ENCODE assay signal across 18 cellular contexts in genomic region chr4:159828687-159829086, GRCh38.
DNase-seq lines count a peak whose midpoint lies in the region; ATAC-seq and TF ChIP-seq lines count a peak whose summit lies in the region.
"Had no signal": no experiment of that assay in that cellular context is flagged by ENCODE, and none has a peak within 500 bp of the region (broad histone marks: within the 10 kb centered on the region; RNA-seq: fewer than 3 reads in every experiment).

No MANE protein-coding gene starts in this region.

- no peak overlapping the region for H3K27ac ChIP-seq in right cardiac atrium (ENCODE audit: low read length)
- no peak overlapping the region for H3K27ac ChIP-seq in effector memory CD4-positive, alpha-beta T cell (ENCODE audit: insufficient read depth, low read length, poor library complexity, severe bottlenecking)

- no peaks in the 10 kb centered on the region for H3K4me1 ChIP-seq in right cardiac atrium (ENCODE audit: control insufficient read depth, insufficient read depth, low read length)
- H3K4me1 ChIP-seq in effector memory CD4-positive, alpha-beta T cell (ENCODE audit: control insufficient read depth, insufficient read depth, low read length, poor library complexity, severe bottlenecking) = no peaks in the 10 kb centered on the region
- H3K4me1 ChIP-seq: BE2C had no signal

- peak overlapping the region; percentile 26 for H3K27ac Mint-ChIP-seq in nephron progenitor cell
- H3K27ac Mint-ChIP-seq: CD4-positive, CD25-positive, alpha-beta regulatory T cell; CD8-positive, alpha-beta memory T cell; H9 had no signal

- H3K4me3 ChIP-seq in right cardiac atrium (ENCODE audit: low read length) = no peak overlapping the region
- H3K4me3 ChIP-seq in effector memory CD4-positive, alpha-beta T cell (ENCODE audit: insufficient read depth, low read depth, low read length, poor library complexity, severe bottlenecking) = no peak overlapping the region
- H3K4me3 ChIP-seq: GM12878 had no signal

- intact Hi-C loops in right cardiac atrium (cut with DNase I) = no loop called here

- no peaks in the 10 kb centered on the region for H3K36me3 ChIP-seq in effector memory CD4-positive, alpha-beta T cell (ENCODE audit: control insufficient read depth, insufficient read depth, low read length)
- H3K36me3 ChIP-seq: BE2C had no signal

- H3K36me3 Mint-ChIP-seq in nephron progenitor cell (ENCODE audit: low read depth) = no peaks in the 10 kb centered on the region
- H3K36me3 Mint-ChIP-seq: CD4-positive, CD25-positive, alpha-beta regulatory T cell; CD8-positive, alpha-beta memory T cell had no signal

- TF ChIP-seq CTCF in nephron progenitor cell (IDR thresholded peaks at IDR 0.05) = no peak

- H3K9me3 Mint-ChIP-seq in nephron progenitor cell = no peaks in the 10 kb centered on the region
- H3K9me3 Mint-ChIP-seq: H9 had no signal

- DNase-seq in Kasumi-1 (lab: John Stamatoyannopoulos, UW) (peak; percentile 3 to 47), OCI-M1 (lab: John Stamatoyannopoulos, UW) (peak; percentile 32), left kidney (ENCODE audit: low read depth, low spot score) (peak; percentile 3), nephron progenitor cell (no peak), right cardiac atrium (no peak), NCI-H146 (lab: John Stamatoyannopoulos, UW) (no peak)
- no peak for DNase-seq in effector memory CD4-positive, alpha-beta T cell
- DNase-seq: ACHN; BE2C; C1 segment of cervical spinal cord; CD4-positive, CD25-positive, alpha-beta regulatory T cell; CD8-positive, alpha-beta memory T cell; COR-L47; DND-41; EL; H9 had no signal

- WGBS in right cardiac atrium = 52% methylated on average over 1 of the region's 1 CpG

- ATAC-seq in right cardiac atrium = no peak
- ATAC-seq: GM12878, HepG2 had no signal

- H3K27me3 Mint-ChIP-seq in nephron progenitor cell (ENCODE audit: low read depth, poor library complexity) = no peaks in the 10 kb centered on the region
- H3K27me3 Mint-ChIP-seq: CD4-positive, CD25-positive, alpha-beta regulatory T cell; CD8-positive, alpha-beta memory T cell had no signal

- H3K27me3 ChIP-seq in right cardiac atrium (ENCODE audit: control insufficient read depth, insufficient read depth) = no peaks in the 10 kb centered on the region
- H3K27me3 ChIP-seq in effector memory CD4-positive, alpha-beta T cell (replicated peaks; ENCODE audit: control insufficient read depth, insufficient read depth, low read length, poor library complexity, severe bottlenecking) = no peaks in the 10 kb centered on the region
- H3K27me3 ChIP-seq: BE2C had no signal

- H3K9me3 ChIP-seq in right cardiac atrium (ENCODE audit: control insufficient read depth, low read length) = no peaks in the 10 kb centered on the region
- H3K9me3 ChIP-seq in effector memory CD4-positive, alpha-beta T cell (ENCODE audit: control insufficient read depth, low read length) = no peaks in the 10 kb centered on the region
- H3K9me3 ChIP-seq: BE2C had no signal

- H3K4me3 Mint-ChIP-seq in nephron progenitor cell = no peak overlapping the region
- H3K4me3 Mint-ChIP-seq: CD4-positive, CD25-positive, alpha-beta regulatory T cell; CD8-positive, alpha-beta memory T cell; H9 had no signal

- peaks cover 22% of the 10 kb centered on the region for H3K4me1 Mint-ChIP-seq in nephron progenitor cell
- H3K4me1 Mint-ChIP-seq: CD4-positive, CD25-positive, alpha-beta regulatory T cell; CD8-positive, alpha-beta memory T cell; H9 had no signal

Comparison
In these comparisons a context has a peak if more than half of its experiments do, and no peak if none do; other contexts are left out.
1. DNase-seq: peak in Kasumi-1 (2 of 2), OCI-M1 (single experiment) and left kidney (single experiment); none in nephron progenitor cell (single experiment), right cardiac atrium (0 of 3), effector memory CD4-positive, alpha-beta T cell (0 of 3) and NCI-H146 (single experiment).